In the genomic region with DNA sequence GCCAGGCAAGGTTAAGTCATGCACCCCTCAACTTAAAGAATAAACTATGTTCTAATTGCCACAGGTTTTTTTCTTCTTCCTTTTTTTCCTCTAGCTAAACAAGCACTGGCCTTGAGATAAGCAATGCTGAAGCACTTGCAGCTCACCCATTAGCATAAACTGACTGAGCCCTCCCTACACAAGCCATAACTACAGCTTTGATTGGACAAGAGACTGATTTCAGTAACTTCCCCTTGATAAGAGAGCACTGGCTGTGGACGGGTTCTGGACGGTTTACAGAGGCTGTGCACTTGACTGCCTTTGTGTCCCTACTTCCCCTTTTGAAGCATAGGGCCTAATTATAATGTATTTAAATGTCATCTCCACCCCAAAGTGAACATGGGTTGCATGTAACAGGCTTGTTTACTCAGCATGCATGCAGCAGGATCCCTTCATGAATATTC, we compare ENCODE assay signal across 2 cellular contexts. TPM values are rescaled to one million over a fixed set of nuclear protein-coding genes. Genes with fewer than 3 reads are reported as not detected.
"Had no signal": no experiment of that assay in that cellular context is flagged by ENCODE, and none has a peak within 500 bp of the region (broad histone marks: within the 10 kb centered on the region; RNA-seq: fewer than 3 reads in every experiment).

No MANE protein-coding gene starts in this region.

RNA-seq across cellular contexts. Expression of gene RNU1-1, which starts 26.4 kb away (rescaled TPM):
- polyA plus RNA-seq: foreskin keratinocyte, neural cell had no signal
